18 cellular contexts compared by ENCODE assay signal in genomic region chrX:44245730-44246129, GRCh38.
A peak's percentile ranks its signal among the peaks of the same experiment; 100 is the strongest.
DNase-seq lines count a peak whose midpoint lies in the region; ATAC-seq and TF ChIP-seq lines count a peak whose summit lies in the region.
"Had no signal": no experiment of that assay in that cellular context is flagged by ENCODE, and none has a peak within 500 bp of the region (broad histone marks: within the 10 kb centered on the region; RNA-seq: fewer than 3 reads in every experiment).

No MANE protein-coding gene starts in this region.

- H3K36me3 Mint-ChIP-seq in immature natural killer cell = peaks cover 0 to 8% (median 6%) of the 10 kb centered on the region in 3 donors

- peaks cover 24 to 27% of the 10 kb centered on the region in 2 donors for H3K4me1 Mint-ChIP-seq in immature natural killer cell

- peaks cover 0 to 2% (median 2%) of the 10 kb centered on the region in 3 donors for H3K27me3 Mint-ChIP-seq in immature natural killer cell (ENCODE audit: low read depth in 3 of 3)
- H3K27me3 Mint-ChIP-seq: progenitor cell of endocrine pancreas had no signal

- peak overlapping the region; percentile 29 to 71 (median 43) for H3K27ac Mint-ChIP-seq in immature natural killer cell
- H3K27ac Mint-ChIP-seq: nephron progenitor cell, progenitor cell of endocrine pancreas had no signal

- DNase-seq in stimulated activated naive CD4-positive, alpha-beta T cell (lab: John Stamatoyannopoulos, UW) = peak in 4 of 6 experiments; percentile 1 to 21 (median 11)
- DNase-seq in stimulated activated naive CD4-positive, alpha-beta T cell treated with Interleukin-2 at 50 U/mL for 16 hours (lab: John Stamatoyannopoulos, UW) = no peak
- peak; percentile 19 to 22 for DNase-seq in activated T-cell treated with anti-CD3 and anti-CD28 coated beads, Interleukin-2, amount 50 U/mL, for 48 hours
- DNase-seq in immature natural killer cell = peak; percentile 15 to 30 (median 20)
- no peak for DNase-seq in erythroblast (lab: John Stamatoyannopoulos, UW)
- no peak for DNase-seq in NCI-H1417 treated with DMSO at 0.1 percent for 48 hours (lab: John Stamatoyannopoulos, UW)
- DNase-seq in cortex of kidney (lab: John Stamatoyannopoulos, UW) = no peak
- DNase-seq: DMS79 treated with DMSO at 0.1 percent for 48 hours, foreskin melanocyte, NCI-H1105 treated with DMSO at 0.1 percent for 48 hours, NCI-H2171, nephron progenitor cell, Right ventricle myocardium superior, testis, WERI-Rb-1 had no signal

- no peak for ATAC-seq in HG02763 (IDR thresholded peaks at IDR 0.05; ENCODE audit: unreplicated experiment)
- ATAC-seq: HCT116 had no signal

- H3K9me3 Mint-ChIP-seq in immature natural killer cell = no peaks in the 10 kb centered on the region

- peak overlapping the region; percentile 12 to 60 (median 23) for H3K4me3 Mint-ChIP-seq in immature natural killer cell
- H3K4me3 Mint-ChIP-seq: nephron progenitor cell had no signal

- no peak for TF ChIP-seq POLR2A in erythroblast (IDR thresholded peaks at IDR 0.05; ENCODE audit: low read length)

Comparison
In these comparisons a context has a peak if more than half of its experiments do, and no peak if none do; other contexts are left out.
1. DNase-seq: peak in stimulated activated naive CD4-positive, alpha-beta T cell (4 of 6), activated T-cell treated with anti-CD3 and anti-CD28 coated beads, Interleukin-2, amount 50 U/mL, for 48 hours (2 of 2) and immature natural killer cell (3 of 3); none in stimulated activated naive CD4-positive, alpha-beta T cell treated with Interleukin-2 at 50 U/mL for 16 hours (single experiment), erythroblast (0 of 2), NCI-H1417 treated with DMSO at 0.1 percent for 48 hours (single experiment) and cortex of kidney (single experiment).